18 cellular contexts compared by ENCODE assay signal in genomic region chr16:4677994-4678393, GRCh38. TPM values are rescaled to one million over a fixed set of nuclear protein-coding genes. Genes with fewer than 3 reads are reported as not detected.
DNase-seq lines count a peak whose midpoint lies in the region; ATAC-seq lines count a peak whose summit lies in the region.
"Had no signal": no experiment of that assay in that cellular context is flagged by ENCODE, and none has a peak within 500 bp of the region (broad histone marks: within the 10 kb centered on the region; RNA-seq: fewer than 3 reads in every experiment).

No MANE protein-coding gene starts in this region.

- DNase-seq in T-helper 1 cell = no peak
- DNase-seq in stimulated activated naive CD8-positive, alpha-beta T cell treated with anti-CD3 and anti-CD28 coated beads, Interleukin-15, amount 100 ng/mL, for 72 hours = no peak
- DNase-seq in left cardiac atrium = peak; percentile 20
- DNase-seq in NCI-H526 (lab: John Stamatoyannopoulos, UW) = no peak
- DNase-seq in LoVo (ENCODE audit: low spot score) = no peak
- DNase-seq: BE2C; effector CD4-positive, alpha-beta T cell; islet precursor cell; Karpas-422; mesenchymal stem cell; NCI-H1105; NCI-H2107; NCI-H524 treated with DMSO at 0.1 percent for 48 hours; SIG-M5 had no signal

- no peak for ATAC-seq in stimulated activated naive CD8-positive, alpha-beta T cell treated with anti-CD3 and anti-CD28 coated beads, Interleukin-15, amount 100 ng/mL, for 72 hours
- no peak for ATAC-seq in left cardiac atrium
- no peak for ATAC-seq in GM21526 (IDR thresholded peaks at IDR 0.05; ENCODE audit: low FRiP score, unreplicated experiment)

- intact Hi-C loops in left cardiac atrium (cut with DNase I) = no loop called here

- no peaks in the 10 kb centered on the region for H3K9me3 Mint-ChIP-seq in T-helper 1 cell treated with Interleukin-12 subunit alpha and Interleukin-12 subunit beta and Interleukin-4 antibody, amounts not matched to agents 30 μg/mL and 1 μg/mL, for 36 hours
- H3K9me3 Mint-ChIP-seq in stimulated activated naive CD8-positive, alpha-beta T cell treated with anti-CD3 and anti-CD28 coated beads, Interleukin-15, Interleukin-2, amounts not matched to agents 100 ng/mL and 50 ng/mL, for 24 hours = no peaks in the 10 kb centered on the region
- H3K9me3 Mint-ChIP-seq in stimulated activated naive CD8-positive, alpha-beta T cell treated with anti-CD3 and anti-CD28 coated beads, Interleukin-15, amount 100 ng/mL, for 72 hours = no peaks in the 10 kb centered on the region

- peaks cover 14% of the 10 kb centered on the region for H3K36me3 Mint-ChIP-seq in T-helper 1 cell treated with Interleukin-12 subunit alpha and Interleukin-12 subunit beta and Interleukin-4 antibody, amounts not matched to agents 30 μg/mL and 1 μg/mL, for 36 hours (ENCODE audit: low read depth)
- H3K36me3 Mint-ChIP-seq in stimulated activated naive CD8-positive, alpha-beta T cell treated with anti-CD3 and anti-CD28 coated beads, Interleukin-15, Interleukin-2, amounts not matched to agents 100 ng/mL and 50 ng/mL, for 24 hours (ENCODE audit: low read depth) = peaks cover 12% of the 10 kb centered on the region

- H3K4me3 Mint-ChIP-seq in T-helper 1 cell treated with Interleukin-12 subunit alpha and Interleukin-12 subunit beta and Interleukin-4 antibody, amounts not matched to agents 30 μg/mL and 1 μg/mL, for 36 hours = no peak overlapping the region
- no peak overlapping the region for H3K4me3 Mint-ChIP-seq in stimulated activated naive CD8-positive, alpha-beta T cell treated with anti-CD3 and anti-CD28 coated beads, Interleukin-15, Interleukin-2, amounts not matched to agents 100 ng/mL and 50 ng/mL, for 24 hours
- H3K4me3 Mint-ChIP-seq in stimulated activated naive CD8-positive, alpha-beta T cell treated with anti-CD3 and anti-CD28 coated beads, Interleukin-15, amount 100 ng/mL, for 72 hours = no peak overlapping the region

- H3K27me3 Mint-ChIP-seq in T-helper 1 cell treated with Interleukin-12 subunit alpha and Interleukin-12 subunit beta and Interleukin-4 antibody, amounts not matched to agents 30 μg/mL and 1 μg/mL, for 36 hours (ENCODE audit: low read depth) = no peaks in the 10 kb centered on the region
- H3K27me3 Mint-ChIP-seq in stimulated activated naive CD8-positive, alpha-beta T cell treated with anti-CD3 and anti-CD28 coated beads, Interleukin-15, Interleukin-2, amounts not matched to agents 100 ng/mL and 50 ng/mL, for 24 hours = no peaks in the 10 kb centered on the region
- no peaks in the 10 kb centered on the region for H3K27me3 Mint-ChIP-seq in stimulated activated naive CD8-positive, alpha-beta T cell treated with anti-CD3 and anti-CD28 coated beads, Interleukin-15, amount 100 ng/mL, for 72 hours

- peak overlapping the region; percentile 70 for H3K27ac Mint-ChIP-seq in T-helper 1 cell treated with Interleukin-12 subunit alpha and Interleukin-12 subunit beta and Interleukin-4 antibody, amounts not matched to agents 30 μg/mL and 1 μg/mL, for 36 hours
- peak overlapping the region; percentile 90 for H3K27ac Mint-ChIP-seq in stimulated activated naive CD8-positive, alpha-beta T cell treated with anti-CD3 and anti-CD28 coated beads, Interleukin-15, Interleukin-2, amounts not matched to agents 100 ng/mL and 50 ng/mL, for 24 hours
- peak overlapping the region in 1 of 2 donors; percentile 38 for H3K27ac Mint-ChIP-seq in stimulated activated naive CD8-positive, alpha-beta T cell treated with anti-CD3 and anti-CD28 coated beads, Interleukin-15, amount 100 ng/mL, for 72 hours

- H3K4me1 Mint-ChIP-seq in T-helper 1 cell treated with Interleukin-12 subunit alpha and Interleukin-12 subunit beta and Interleukin-4 antibody, amounts not matched to agents 30 μg/mL and 1 μg/mL, for 36 hours (ENCODE audit: low read depth) = peaks cover 26% of the 10 kb centered on the region
- H3K4me1 Mint-ChIP-seq in stimulated activated naive CD8-positive, alpha-beta T cell treated with anti-CD3 and anti-CD28 coated beads, Interleukin-15, Interleukin-2, amounts not matched to agents 100 ng/mL and 50 ng/mL, for 24 hours (ENCODE audit: low read depth) = peaks cover 43% of the 10 kb centered on the region
- peaks cover 78% of the 10 kb centered on the region for H3K4me1 Mint-ChIP-seq in stimulated activated naive CD8-positive, alpha-beta T cell treated with anti-CD3 and anti-CD28 coated beads, Interleukin-15, amount 100 ng/mL, for 72 hours

RNA-seq across cellular contexts. Expression of gene NUDT16L1, which starts 15.4 kb away (rescaled TPM):
- 10 to 100 TPM; 39.1 to 41.0 TPM for total RNA-seq in left cardiac atrium

RNA-seq across cellular contexts. Expression of gene MGRN1, which starts 53.4 kb away (rescaled TPM):
- 10 to 100 TPM; 33.1 to 44.6 TPM for total RNA-seq in left cardiac atrium

RNA-seq across cellular contexts. Expression of gene ANKS3, which starts 56.1 kb away (rescaled TPM):
- total RNA-seq in left cardiac atrium = 10 to 100 TPM; 11.0 to 11.6 TPM

RNA-seq across cellular contexts. Expression of gene DNAAF8, which starts 56.3 kb away (rescaled TPM):
- under 1 TPM; 0.52 to 0.85 TPM for total RNA-seq in left cardiac atrium
- total RNA-seq: thoracic aorta had no signal
